In genomic region chr2:138503087-138503442, GRCh38 we compare ENCODE assay signal across 8 cellular contexts. TPM values are rescaled to one million over a fixed set of nuclear protein-coding genes. Genes with fewer than 3 reads are reported as not detected.
DNase-seq lines count a peak whose midpoint lies in the region; ATAC-seq, FAIRE-seq and TF ChIP-seq lines count a peak whose summit lies in the region.

No MANE protein-coding gene starts in this region.

- H3K9ac ChIP-seq in HepG2 (ENCODE audit: insufficient read depth, low read depth, low read length) = peak overlapping the region; percentile 87

- no peak for TF ChIP-seq RAD21 in HepG2 (CRISPR knock-in tag; IDR thresholded peaks at IDR 0.05)

- WGBS in HepG2 (ENCODE audit: low lambda C conversion rate) = 12% methylated on average over 2 of the region's 2 CpGs
- WGBS in lower leg skin, 2 donors = 25 to 29% methylated on average over 2 of the region's 2 CpGs

- peaks cover 39% of the 10 kb centered on the region for H4K20me1 ChIP-seq in HepG2 (ENCODE audit: insufficient read depth, low read length)

- H3K27ac ChIP-seq in ascending aorta = peak overlapping the region; percentile 94 to 96
- peak overlapping the region; percentile 80 for H3K27ac ChIP-seq in HepG2 (ENCODE audit: extremely low read length, insufficient read depth, low read length)
- H3K27ac ChIP-seq in upper lobe of right lung = peak overlapping the region; percentile 91

- no peak overlapping the region for H2AFZ ChIP-seq in HepG2 (ENCODE audit: low read length)

- H3K4me2 ChIP-seq in HepG2 (ENCODE audit: low read depth, low read length) = peak overlapping the region; percentile 83

- H3K36me3 ChIP-seq in ascending aorta (no peaks in the 10 kb centered on the region), HepG2 (replicated peaks in 1 of 2; ENCODE audit: control insufficient read depth in 1 of 2, insufficient read depth in 2 of 2, low read length in 2 of 2) (no peaks in the 10 kb centered on the region), upper lobe of right lung (no peaks in the 10 kb centered on the region)

- DNase-seq in Kasumi-1 (lab: John Stamatoyannopoulos, UW) (peak; percentile 75 to 82), ascending aorta (ENCODE audit: low spot score in 2 of 2) (no peak), HepG2 (ENCODE audit: low spot score) (no peak), upper lobe of right lung (no peak), lower leg skin (ENCODE audit: low spot score in 2 of 2) (no peak), T1000 (lab: John Stamatoyannopoulos, UW) (no peak)
- DNase-seq in activated CD4-positive, alpha-beta T cell treated with anti-CD3 and anti-CD28 coated beads, Interleukin-2, amount 50 U/mL, for 1 hour = no peak

- no TSS peak for BruUV-seq in HepG2 (replicated peaks; lab: Mats Ljungman, UMichigan)

- intact Hi-C loops in ascending aorta (cut with DNase I) = loop anchor here (5.0 to 10.0 kb wide), 3 partner anchors 131 to 541 kb away; partner anchors contain the start of gene HNMT
- intact Hi-C loops in HepG2 (cut with micrococcal nuclease; ENCODE audit: unreplicated experiment) = loop anchor here (2.0 to 10.0 kb wide), 6 partner anchors 58 to 591 kb away; no protein-coding TSS in a partner anchor
- intact Hi-C loops in upper lobe of right lung (cut with DNase I) = no loop called here
- intact Hi-C loops in lower leg skin (cut with DNase I; ENCODE audit: low total_unique reads) = no loop called here

- TF ChIP-seq CTCF in ascending aorta (IDR thresholded peaks at IDR 0.05) (no peak), HepG2 (CRISPR knock-in tag; IDR thresholded peaks at IDR 0.05) (no peak), upper lobe of right lung (IDR thresholded peaks at IDR 0.05) (no peak), lower leg skin (IDR thresholded peaks at IDR 0.05) (no peak)

- in situ Hi-C loops in HepG2 (cut with HindIII; ENCODE audit: extremely low pct_ligation_motif_present, low pct_unique_long_range_greater_than_20kb) = no loop called here

- H3K4me3 ChIP-seq in ascending aorta (peak overlapping the region; percentile 68 to 90), HepG2 (replicated peaks in 1 of 3; ENCODE audit: insufficient read depth in 1 of 3, low read depth in 2 of 3, low read length in 3 of 3) (peak overlapping the region; percentile 76 to 94 (median 92)), upper lobe of right lung (peak overlapping the region; percentile 91), lower leg skin (ENCODE audit: low read depth, poor library complexity, severe bottlenecking) (no peak overlapping the region)

- TF ChIP-seq EP300 in HepG2 (IDR thresholded peaks at IDR 0.05; ENCODE audit: low read depth in 2 of 2, low read length in 2 of 2) (no peak), HepG2 (CRISPR knock-in tag; IDR thresholded peaks at IDR 0.05; ENCODE audit: borderline replicate concordance) (no peak)

- POLR2A ChIA-PET in HepG2 (lab: Yijun Ruan, JAX) = interaction anchor here (0.9 to 5.0 kb wide), 10 partner anchors 9 to 539 kb away, joined by 3 to 65 read pairs (median 4); partner anchors contain the start of gene HNMT

- H3K79me2 ChIP-seq in HepG2 (ENCODE audit: insufficient read depth, low read length) = peaks cover 74% of the 10 kb centered on the region

- H3K9me3 ChIP-seq in ascending aorta (no peaks in the 10 kb centered on the region), HepG2 (ENCODE audit: low read length) (no peaks in the 10 kb centered on the region), upper lobe of right lung (no peaks in the 10 kb centered on the region)

- ATAC-seq in GM18502 (IDR thresholded peaks at IDR 0.05; ENCODE audit: poor library complexity, unreplicated experiment) = peak; percentile 17
- no peak for ATAC-seq in HepG2
- ATAC-seq in upper lobe of right lung = peak; percentile 1

- FAIRE-seq in HepG2 (lab: Jason Lieb, UNC) = no peak

- H3K27me3 ChIP-seq in ascending aorta = no peaks in the 10 kb centered on the region
- no peaks in the 10 kb centered on the region; a peak in 1 of 5 replicates for H3K27me3 ChIP-seq in HepG2 (ENCODE audit: control insufficient read depth in 1 of 2, insufficient read depth in 2 of 2, low read length in 2 of 2)
- no peaks in the 10 kb centered on the region for H3K27me3 ChIP-seq in upper lobe of right lung

- CTCF ChIA-PET in HepG2 (lab: Yijun Ruan, JAX; ENCODE audit: low intra/inter-chr PET ratio, low total read pairs) = no interaction called here

- H3K4me1 ChIP-seq in ascending aorta (peaks cover 0 to 19% of the 10 kb centered on the region in 2 donors), HepG2 (ENCODE audit: insufficient read depth, low read length) (peaks cover 64% of the 10 kb centered on the region), upper lobe of right lung (peaks cover 36% of the 10 kb centered on the region)

- no peak for TF ChIP-seq POLR2A in HepG2 (IDR thresholded peaks at IDR 0.05; ENCODE audit: insufficient read depth in 1 of 2, low read depth in 2 of 2, low read length in 2 of 2)
- TF ChIP-seq POLR2A in lower leg skin (IDR thresholded peaks at IDR 0.05) = no peak

TF ChIP-seq in HepG2, 621 proteins besides CTCF, POLR2A, EP300 and RAD21 (continues in another document):
- TF ChIP-seq KDM1A (CRISPR knock-in tag; IDR thresholded peaks at IDR 0.05) (peak; percentile 24; the same call in 1 of the 2 replicates), HNRNPH1 (optimal IDR thresholded peaks at IDR 0.05; ENCODE audit: low read depth, low read length) (no peak)

RNA-seq across cellular contexts. Expression of gene SPOPL, which starts 1.5 kb away (rescaled TPM):
- total RNA-seq in ascending aorta = 9.0 TPM
- total RNA-seq in HepG2 (2016; rRNA removed; fragmentation: Illumina TruSeq; extraction: Trizol) = 51.6 and 68.8 TPM in 2 replicates
- 10.0 and 11.5 TPM in 2 replicates for total RNA-seq in HepG2 (2016; cell fraction: cytosol; rRNA removed; fragmentation: Illumina TruSeq; extraction: Trizol; ENCODE audit: low read depth)
- total RNA-seq in HepG2 (2016; cell fraction: insoluble cytoplasmic fraction; rRNA removed; fragmentation: Illumina TruSeq; extraction: Trizol) = 47.5 and 62.1 TPM in 2 replicates
- 48.3 and 49.1 TPM in 2 replicates for total RNA-seq in HepG2 (2016; cell fraction: membrane; rRNA removed; fragmentation: Illumina TruSeq; extraction: Trizol)
- 43.8 and 44.8 TPM in 2 replicates for total RNA-seq in HepG2 (2016; cell fraction: nucleus; rRNA removed; fragmentation: Illumina TruSeq; extraction: Trizol)
- polyA plus RNA-seq in HepG2 (2011; rRNA removed) = 11.0 and 12.6 TPM in 2 replicates
- polyA plus RNA-seq in HepG2 (2011; cell fraction: cytosol; rRNA removed) = 6.4 and 7.3 TPM in 2 replicates
- 11.9 and 15.1 TPM in 2 replicates for polyA plus RNA-seq in HepG2 (2011; cell fraction: nucleus; rRNA removed)
- polyA plus RNA-seq in HepG2 (2012) = 18.9 and 24.1 TPM in 2 replicates
- 4.1 and 6.0 TPM in 2 replicates for polyA plus RNA-seq in HepG2 (2016; cell fraction: cytosol; fragmentation: Illumina TruSeq; extraction: Trizol; ENCODE audit: low read depth)
- polyA plus RNA-seq in HepG2 (2016; cell fraction: insoluble cytoplasmic fraction; fragmentation: Illumina TruSeq; extraction: Trizol; ENCODE audit: low read depth) = 33.9 and 34.3 TPM in 2 replicates
- polyA plus RNA-seq in HepG2 (2016; cell fraction: membrane; fragmentation: Illumina TruSeq; extraction: Trizol; ENCODE audit: low read depth) = 18.7 and 19.9 TPM in 2 replicates
- 16.2 and 18.6 TPM in 2 replicates for polyA plus RNA-seq in HepG2 (2016; cell fraction: nucleus; fragmentation: Illumina TruSeq; extraction: Trizol; ENCODE audit: insufficient read depth, low read depth)
- polyA minus RNA-seq in HepG2 (2011; rRNA and poly(A)+ RNA removed; ENCODE audit: low replicate concordance) = 4.7 and 17.9 TPM in 2 replicates
- 17.1 and 17.5 TPM in 2 replicates for polyA minus RNA-seq in HepG2 (2011; cell fraction: cytosol; rRNA and poly(A)+ RNA removed)
- 74.5 and 98.8 TPM in 2 replicates for polyA minus RNA-seq in HepG2 (2011; cell fraction: nucleus; rRNA and poly(A)+ RNA removed)
- 26.3 TPM for total RNA-seq in upper lobe of right lung
- total RNA-seq in lower leg skin = 10 to 100 TPM; 20.6 to 40.1 (median 29.7) TPM

Comparison
In these comparisons a context has a peak if more than half of its experiments do, and no peak if none do; other contexts are left out.
1. DNase-seq: peak in Kasumi-1 (2 of 2); none in ascending aorta (0 of 2), HepG2 (single experiment), upper lobe of right lung (single experiment), activated CD4-positive, alpha-beta T cell treated with anti-CD3 and anti-CD28 coated beads, Interleukin-2, amount 50 U/mL, for 1 hour (single experiment), lower leg skin (0 of 2) and T1000 (single experiment).
2. intact Hi-C loops: an anchor here in ascending aorta (5.0 to 10.0 kb wide) and HepG2 (2.0 to 10.0 kb wide); none called in upper lobe of right lung and lower leg skin.
3. Peak in every context shown above with its lines, with median percentiles within 50 percentile points of each other: H3K27ac ChIP-seq.